In the genomic region with DNA sequence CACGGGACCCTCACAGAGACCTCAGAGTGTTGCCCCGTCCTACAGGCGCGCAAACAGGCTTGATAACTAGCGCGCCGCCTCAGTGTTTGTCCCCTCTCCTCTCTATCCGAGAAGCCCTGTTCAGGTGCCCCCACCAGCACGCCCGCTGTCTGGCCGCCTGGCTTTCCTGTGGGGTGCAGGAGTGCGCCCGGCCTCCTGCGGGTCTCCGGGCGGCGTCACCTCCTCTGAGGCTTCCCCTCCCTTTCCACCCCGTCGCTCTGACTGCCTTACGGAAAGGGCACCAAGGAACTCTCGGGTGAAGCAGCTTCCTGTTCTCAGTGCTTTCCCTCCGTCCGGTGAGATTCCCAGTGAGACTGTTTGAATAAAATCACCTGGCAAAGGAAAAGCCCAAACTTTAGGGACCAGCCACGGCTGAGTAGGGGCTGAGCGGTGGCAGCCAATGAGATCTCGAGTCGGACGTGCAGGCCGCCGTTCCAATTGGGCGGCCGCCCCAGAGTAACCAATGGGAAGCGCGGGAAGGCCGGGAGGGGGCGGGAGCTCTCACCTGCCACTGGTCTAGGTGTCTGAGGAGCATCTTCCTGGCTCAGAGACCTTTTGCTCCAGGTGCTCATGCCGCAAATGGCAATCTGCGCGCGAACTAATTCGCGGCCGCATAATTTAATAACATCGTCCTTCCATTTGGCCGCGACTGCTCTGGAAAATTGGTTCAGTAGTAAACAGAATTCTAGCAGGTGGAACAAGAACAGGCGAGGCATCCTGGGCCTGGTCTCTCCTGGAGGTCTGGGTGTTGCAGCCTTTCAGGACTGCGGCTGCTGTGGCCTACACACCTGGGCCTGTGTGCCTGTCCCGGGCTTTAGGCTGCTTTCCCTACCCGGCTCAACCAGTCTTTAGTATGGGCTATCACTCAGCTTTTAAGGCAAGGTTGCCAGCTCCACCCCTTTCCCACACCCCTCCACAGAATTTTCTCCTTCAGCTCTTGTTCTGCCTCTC, we compare ENCODE assay signal across 10 cellular contexts. TPM values are rescaled to one million over a fixed set of nuclear protein-coding genes. Genes with fewer than 3 reads are reported as not detected.
DNase-seq lines count a peak whose midpoint lies in the region; ATAC-seq and TF ChIP-seq lines count a peak whose summit lies in the region.
"Not testable (repeated sequence)": the region's sequence is repeated elsewhere in the genome, so short reads cannot be mapped to it uniquely, and the experiment has no call there.
"Had no signal": no experiment of that assay in that cellular context is flagged by ENCODE, and none has a peak within 500 bp of the region (broad histone marks: within the 10 kb centered on the region; RNA-seq: fewer than 3 reads in every experiment).

TSS of gene RLN1 (minus strand) at position 885 of the 990 bp plus-strand sequence. CDS start at position 755, 130 bp downstream.

- H3K9me2 ChIP-seq in PC-3 (replicated peaks; ENCODE audit: low read length), result not testable (repeated sequence)

- intact Hi-C loops in PC-3 (cut with micrococcal nuclease); esophagus squamous epithelium (cut with DNase I): not testable (repeated sequence)

- not testable (repeated sequence) for BruUV-seq in PC-3 (replicated peaks; lab: Mats Ljungman, UMichigan)

- POLR2A ChIA-PET in PC-3 (lab: Charles Lee; ENCODE audit: unreplicated experiment), result not testable (repeated sequence)

- H3K27me3 Mint-ChIP-seq in activated T-helper 17 cell treated with anti-CD3 and anti-CD28 coated beads, Interleukin-2, amount 50 U/mL, for 72 hours; naive B cell; stimulated activated naive CD8-positive, alpha-beta T cell treated with anti-CD3 and anti-CD28 coated beads, Interleukin-15, Interleukin-2, amounts not matched to agents 100 ng/mL and 50 ng/mL, for 24 hours: not testable (repeated sequence)

- H3K4me1 Mint-ChIP-seq in activated T-helper 17 cell treated with anti-CD3 and anti-CD28 coated beads, Interleukin-2, amount 50 U/mL, for 72 hours, result not testable (repeated sequence)
- H3K4me1 Mint-ChIP-seq in naive B cell, result peaks cover 4 to 14% (median 8%) of the 10 kb centered on the region in 3 donors
- peaks cover 27% of the 10 kb centered on the region for H3K4me1 Mint-ChIP-seq in stimulated activated naive CD8-positive, alpha-beta T cell treated with anti-CD3 and anti-CD28 coated beads, Interleukin-15, Interleukin-2, amounts not matched to agents 100 ng/mL and 50 ng/mL, for 24 hours (ENCODE audit: low read depth)

- H3K9me3 Mint-ChIP-seq in activated T-helper 17 cell treated with anti-CD3 and anti-CD28 coated beads, Interleukin-2, amount 50 U/mL, for 72 hours; naive B cell; stimulated activated naive CD8-positive, alpha-beta T cell treated with anti-CD3 and anti-CD28 coated beads, Interleukin-15, Interleukin-2, amounts not matched to agents 100 ng/mL and 50 ng/mL, for 24 hours: not testable (repeated sequence)

- not testable (repeated sequence) for TF ChIP-seq POLR2A in esophagus squamous epithelium (IDR thresholded peaks at IDR 0.05)

- 34 to 48% methylated on average over 7 of the region's 50 CpGs for WGBS in esophagus squamous epithelium, 2 donors

- not testable (repeated sequence) for H3K36me3 ChIP-seq in PC-3 (ENCODE audit: low read depth, low read length); esophagus squamous epithelium

- not testable (repeated sequence) for H3F3A ChIP-seq in PC-3 (ENCODE audit: low read length, unreplicated experiment)

- TF ChIP-seq CTCF in PC-3 (conservative IDR thresholded peaks at IDR 0.05; ENCODE audit: low read depth, low read length); esophagus squamous epithelium (IDR thresholded peaks at IDR 0.05): not testable (repeated sequence)

- peak within 1 kb of the TSS; percentile 73 for H3K27ac Mint-ChIP-seq in activated T-helper 17 cell treated with anti-CD3 and anti-CD28 coated beads, Interleukin-2, amount 50 U/mL, for 72 hours
- peak within 1 kb of the TSS in 3 of 6 donors; percentile 72 to 88 (median 73) for H3K27ac Mint-ChIP-seq in naive B cell
- peak within 1 kb of the TSS; percentile 67 for H3K27ac Mint-ChIP-seq in stimulated activated naive CD8-positive, alpha-beta T cell treated with anti-CD3 and anti-CD28 coated beads, Interleukin-15, Interleukin-2, amounts not matched to agents 100 ng/mL and 50 ng/mL, for 24 hours

- not testable (repeated sequence) for H3K9ac ChIP-seq in PC-3 (ENCODE audit: low read length)

- H4K20me1 ChIP-seq in PC-3 (ENCODE audit: low read length), result not testable (repeated sequence)

- H3K4me2 ChIP-seq in PC-3 (ENCODE audit: low read length), result not testable (repeated sequence)

- not testable (repeated sequence) for H3K9me3 ChIP-seq in PC-3 (ENCODE audit: low read length); esophagus squamous epithelium

- peak; percentile 95 for ATAC-seq in GM18519 (IDR thresholded peaks at IDR 0.05; ENCODE audit: low FRiP score, unreplicated experiment)
- peak; percentile 98 for ATAC-seq in GM21786 (IDR thresholded peaks at IDR 0.05; ENCODE audit: unreplicated experiment)
- peak; percentile 99 for ATAC-seq in HG03342 (IDR thresholded peaks at IDR 0.05; ENCODE audit: unreplicated experiment)
- peak; percentile 96 for ATAC-seq in PC-3
- ATAC-seq in activated T-helper 17 cell treated with anti-CD3 and anti-CD28 coated beads, Interleukin-2, amount 50 U/mL, for 72 hours (replicated peaks), result peak; percentile 99
- ATAC-seq in naive B cell (ENCODE audit: low read depth in 2 of 2), result peak; percentile 98

- H3K36me3 Mint-ChIP-seq in activated T-helper 17 cell treated with anti-CD3 and anti-CD28 coated beads, Interleukin-2, amount 50 U/mL, for 72 hours (ENCODE audit: low read depth); naive B cell; stimulated activated naive CD8-positive, alpha-beta T cell treated with anti-CD3 and anti-CD28 coated beads, Interleukin-15, Interleukin-2, amounts not matched to agents 100 ng/mL and 50 ng/mL, for 24 hours (ENCODE audit: low read depth): not testable (repeated sequence)

- not testable (repeated sequence) for H3K79me2 ChIP-seq in PC-3 (ENCODE audit: low read length)

- CTCF ChIA-PET in PC-3 (lab: Charles Lee), result not testable (repeated sequence)

- peak within 1 kb of the TSS; percentile 48; the same call in 1 of the 2 replicates for H2AFZ ChIP-seq in PC-3 (ENCODE audit: low read length)

- H3K4me3 ChIP-seq in PC-3 (ENCODE audit: low read length), result not testable (repeated sequence)
- peak within 1 kb of the TSS in 3 of 4 donors; percentile 14 to 48 (median 22) for H3K4me3 ChIP-seq in esophagus squamous epithelium

- not testable (repeated sequence) for H3K27me3 ChIP-seq in PC-3 (ENCODE audit: low read length); esophagus squamous epithelium

- not testable (repeated sequence) for H3K27ac ChIP-seq in PC-3 (ENCODE audit: low read length); esophagus squamous epithelium

- not testable (repeated sequence) for H3K4me1 ChIP-seq in PC-3 (ENCODE audit: insufficient read depth, low read length); esophagus squamous epithelium

- H3K4me3 Mint-ChIP-seq in activated T-helper 17 cell treated with anti-CD3 and anti-CD28 coated beads, Interleukin-2, amount 50 U/mL, for 72 hours, result peak within 1 kb of the TSS; percentile 77
- peak within 1 kb of the TSS; percentile 38 to 88 (median 76) for H3K4me3 Mint-ChIP-seq in naive B cell
- peak within 1 kb of the TSS; percentile 73 for H3K4me3 Mint-ChIP-seq in stimulated activated naive CD8-positive, alpha-beta T cell treated with anti-CD3 and anti-CD28 coated beads, Interleukin-15, Interleukin-2, amounts not matched to agents 100 ng/mL and 50 ng/mL, for 24 hours

- DNase-seq in PC-3; esophagus squamous epithelium (lab: John Stamatoyannopoulos, UW): not testable (repeated sequence)
- DNase-seq in naive B cell, result peak; percentile 28

RNA-seq across cellular contexts. Expression of gene RLN1, which starts in this region (rescaled TPM):
- total RNA-seq in PC-3 (2014; rRNA removed) (not detected in 2 replicates), esophagus squamous epithelium (not detected)
- 1 to 10 TPM in 1 of 2 donors, under 1 TPM in 1; 0.95 to 1.6 TPM for total RNA-seq in activated T-helper 17 cell treated with anti-CD3 and anti-CD28 coated beads, Interleukin-2, amount 50 U/mL, for 72 hours
- polyA plus RNA-seq in naive B cell (ENCODE audit: low read depth in 6 of 6), result 1 to 10 TPM in 1 of 6 donors, under 1 TPM in 2, not detected in 3; 0.40 to 1.3 (median 0.59) TPM
- total RNA-seq: kidney epithelial cell had no signal
- polyA plus RNA-seq: urinary bladder had no signal

Comparison
In these comparisons a context has a peak if more than half of its experiments do, and no peak if none do; other contexts are left out.
1. Peak in ATAC-seq in PC-3; RNA of the gene not detected or under 1 TPM.